Comparison of ENCODE assay signal across 8 cellular contexts in genomic region chr7:76291346-76292205, GRCh38. TPM values are rescaled to one million over a fixed set of nuclear protein-coding genes. Genes with fewer than 3 reads are reported as not detected.
DNase-seq lines count a peak whose midpoint lies in the region; ATAC-seq and TF ChIP-seq lines count a peak whose summit lies in the region.

No MANE protein-coding gene starts in this region.

- no peaks in the 10 kb centered on the region for H3K9me3 Mint-ChIP-seq in activated CD4-positive, alpha-beta memory T cell treated with anti-CD3 and anti-CD28 coated beads, Interleukin-2, amount 10 ng/mL, durations not matched to agents 7 days and 5 days

- DNase-seq in BE2C = peak; percentile 86
- DNase-seq in NCI-H748 treated with DMSO at 0.1 percent for 48 hours (lab: John Stamatoyannopoulos, UW) = peak; percentile 43
- DNase-seq in activated CD4-positive, alpha-beta memory T cell treated with anti-CD3 and anti-CD28 coated beads, Interleukin-2, amount 10 ng/mL, durations not matched to agents 7 days and 5 days = peak; percentile 90
- peak; percentile 76 for DNase-seq in effector CD4-positive, alpha-beta T cell
- DNase-seq in medulla oblongata (ENCODE audit: extremely low spot score) = peak; percentile 95
- peak; percentile 76 to 82 (median 81) for DNase-seq in stimulated activated CD4-positive, alpha-beta T cell treated with anti-CD3 and anti-CD28 coated beads, TNF-alpha, amount 100 ng/mL, for 4 hours (ENCODE audit: low read depth in 3 of 3)

- peaks cover 15% of the 10 kb centered on the region for H3K4me1 ChIP-seq in BE2C

- H3K4me1 Mint-ChIP-seq in activated CD4-positive, alpha-beta memory T cell treated with anti-CD3 and anti-CD28 coated beads, Interleukin-2, amount 10 ng/mL, durations not matched to agents 7 days and 5 days = peaks cover 14% of the 10 kb centered on the region

- peak; percentile 92 for TF ChIP-seq CTCF in BE2C (IDR thresholded peaks at IDR 0.05; ENCODE audit: low read depth, low read length)

- no peaks in the 10 kb centered on the region for H3K9me3 ChIP-seq in BE2C

- peak overlapping the region; percentile 44 for H3K4me3 ChIP-seq in BE2C (ENCODE audit: low read depth, low read length)

- H3K27me3 ChIP-seq in BE2C = no peaks in the 10 kb centered on the region

- peak; percentile 74 for ATAC-seq in GM18909 (IDR thresholded peaks at IDR 0.05; ENCODE audit: poor library complexity, unreplicated experiment)
- ATAC-seq in HG03354 (IDR thresholded peaks at IDR 0.05; ENCODE audit: poor library complexity, severe bottlenecking, unreplicated experiment) = peak; percentile 81

- POLR2A ChIA-PET in activated CD4-positive, alpha-beta memory T cell treated with anti-CD3 and anti-CD28 coated beads, Interleukin-2, amount 10 ng/mL, durations not matched to agents 7 days and 5 days (lab: Charles Lee) = interaction anchor here (1.6 kb wide), 1 partner anchor 27 kb away, joined by 14 read pairs; no protein-coding TSS in a partner anchor

- H3K27me3 Mint-ChIP-seq in activated CD4-positive, alpha-beta memory T cell treated with anti-CD3 and anti-CD28 coated beads, Interleukin-2, amount 10 ng/mL, durations not matched to agents 7 days and 5 days = peaks cover 5% of the 10 kb centered on the region

- peak overlapping the region; percentile 51 for H3K27ac Mint-ChIP-seq in activated CD4-positive, alpha-beta memory T cell treated with anti-CD3 and anti-CD28 coated beads, Interleukin-2, amount 10 ng/mL, durations not matched to agents 7 days and 5 days

- no peaks in the 10 kb centered on the region for H3K36me3 Mint-ChIP-seq in activated CD4-positive, alpha-beta memory T cell treated with anti-CD3 and anti-CD28 coated beads, Interleukin-2, amount 10 ng/mL, durations not matched to agents 7 days and 5 days (ENCODE audit: low read depth)

- no peak overlapping the region for H3K4me3 Mint-ChIP-seq in activated CD4-positive, alpha-beta memory T cell treated with anti-CD3 and anti-CD28 coated beads, Interleukin-2, amount 10 ng/mL, durations not matched to agents 7 days and 5 days

- CTCF ChIA-PET in activated CD4-positive, alpha-beta memory T cell treated with anti-CD3 and anti-CD28 coated beads, Interleukin-2, amount 10 ng/mL, durations not matched to agents 7 days and 5 days (lab: Charles Lee) = interaction anchor here (0.6 to 6.7 kb wide), 25 partner anchors 8 to 299 kb away, joined by 3 to 125 read pairs (median 4); partner anchors contain the start of gene HSPB1

- H3K36me3 ChIP-seq in BE2C = no peaks in the 10 kb centered on the region

RNA-seq across cellular contexts. Expression of gene HSPB1, which starts 10.9 kb away (rescaled TPM):
- polyA plus RNA-seq in BE2C (2012; ENCODE audit: insufficient read depth, insufficient read length, low read depth) = 659 TPM
- total RNA-seq in activated CD4-positive, alpha-beta memory T cell treated with anti-CD3 and anti-CD28 coated beads, Interleukin-2, amount 10 ng/mL, durations not matched to agents 7 days and 5 days = 10 to 100 TPM; 33.7 to 38.4 TPM

Comparison
In these comparisons a context has a peak if more than half of its experiments do, and no peak if none do; other contexts are left out.
1. Peak in every context shown above with its lines: DNase-seq, ATAC-seq and H3K4me3 ChIP-seq.
2. DNase-seq: peak in every context shown above with its lines; median percentile 95 in medulla oblongata; 90 in activated CD4-positive, alpha-beta memory T cell treated with anti-CD3 and anti-CD28 coated beads, Interleukin-2, amount 10 ng/mL, durations not matched to agents 7 days and 5 days; 86 in BE2C; 81 in stimulated activated CD4-positive, alpha-beta T cell treated with anti-CD3 and anti-CD28 coated beads, TNF-alpha, amount 100 ng/mL, for 4 hours; 76 in effector CD4-positive, alpha-beta T cell; 43 in NCI-H748 treated with DMSO at 0.1 percent for 48 hours.